ENCODE assay signal across 7 cellular contexts in the genomic region with DNA sequence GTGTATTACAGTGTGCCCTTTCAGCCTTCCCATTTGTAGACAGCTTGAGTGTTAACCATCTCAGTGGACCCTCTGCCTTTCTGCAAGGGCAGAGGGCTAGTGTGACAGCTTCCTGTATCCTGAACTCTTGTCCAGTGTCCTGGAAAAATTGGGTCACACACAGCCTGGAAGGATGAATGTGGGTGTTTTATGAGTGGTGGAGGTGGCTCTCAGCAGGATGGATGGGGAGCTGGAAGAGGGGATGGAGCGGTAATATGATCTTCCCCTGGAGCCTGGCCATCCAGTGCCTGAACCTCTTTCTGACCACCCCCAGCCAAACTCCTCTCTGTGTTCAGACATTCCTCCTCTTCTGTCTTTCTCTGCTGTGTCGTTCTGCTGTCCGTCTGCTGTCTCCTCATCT.
"Had no signal": no experiment of that assay in that cellular context is flagged by ENCODE, and none has a peak within 500 bp of the region (broad histone marks: within the 10 kb centered on the region; RNA-seq: fewer than 3 reads in every experiment).

No MANE protein-coding gene starts in this region.

- H3K4me3 Mint-ChIP-seq: H9, HFFc6 had no signal

- H3K9me3 Mint-ChIP-seq: H9, HFFc6 had no signal

- DNase-seq: GOT3, H9, HCEC 1CT, HFFc6, IMR-90, KG1 had no signal

- H3K27ac Mint-ChIP-seq: H9, HFFc6 had no signal

- ATAC-seq: K562 had no signal

- H3K4me3 ChIP-seq: K562 had no signal
